In the genomic region with DNA sequence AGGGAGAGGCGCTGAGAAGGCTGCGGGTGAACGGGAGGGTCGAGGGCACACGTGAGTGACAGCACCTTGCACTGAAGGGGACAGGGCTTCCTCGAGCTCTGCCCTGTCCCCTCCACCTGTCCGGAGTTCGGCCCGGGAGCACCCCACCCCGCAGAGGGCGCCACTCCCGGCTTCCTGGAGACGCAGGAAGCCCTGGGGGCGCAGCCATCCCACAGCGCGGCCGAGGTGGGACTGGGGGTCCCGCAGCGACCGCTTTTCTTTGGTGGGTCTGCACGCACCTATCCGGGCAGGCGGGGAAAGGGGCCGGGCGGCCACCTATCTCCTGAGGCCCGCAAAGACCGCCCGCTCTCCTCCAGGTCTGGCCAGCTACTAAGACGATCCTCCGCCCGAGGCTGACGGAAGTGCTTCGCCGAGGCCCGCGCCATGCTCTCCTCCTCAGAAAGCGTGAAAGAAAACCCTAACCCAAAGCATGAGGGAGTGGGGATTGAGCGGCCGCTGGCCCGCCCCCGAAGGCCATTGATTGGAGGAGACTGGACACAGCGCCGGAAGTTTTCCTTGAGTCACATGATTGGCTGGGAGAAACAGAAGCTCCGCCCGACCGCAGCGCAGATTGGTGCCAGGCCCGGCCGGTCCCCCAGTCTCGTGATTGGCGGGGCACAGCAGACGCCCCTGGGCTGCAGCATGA, we compare ENCODE assay signal across 1 cellular context.
TF ChIP-seq lines count a peak whose summit lies in the region.

No MANE protein-coding gene starts in this region.

TF ChIP-seq in HepG2, 621 proteins besides CTCF, POLR2A, EP300 and RAD21 (continued from another document and continues in another):
- TF ChIP-seq, protein P1, sequence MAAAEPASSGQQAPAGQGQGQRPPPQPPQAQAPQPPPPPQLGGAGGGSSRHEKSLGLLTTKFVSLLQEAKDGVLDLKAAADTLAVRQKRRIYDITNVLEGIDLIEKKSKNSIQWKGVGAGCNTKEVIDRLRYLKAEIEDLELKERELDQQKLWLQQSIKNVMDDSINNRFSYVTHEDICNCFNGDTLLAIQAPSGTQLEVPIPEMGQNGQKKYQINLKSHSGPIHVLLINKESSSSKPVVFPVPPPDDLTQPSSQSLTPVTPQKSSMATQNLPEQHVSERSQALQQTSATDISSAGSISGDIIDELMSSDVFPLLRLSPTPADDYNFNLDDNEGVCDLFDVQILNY (CRISPR knock-in tag; conservative IDR thresholded peaks at IDR 0.05), result peak; percentile 70
- TF ChIP-seq, protein P2, sequence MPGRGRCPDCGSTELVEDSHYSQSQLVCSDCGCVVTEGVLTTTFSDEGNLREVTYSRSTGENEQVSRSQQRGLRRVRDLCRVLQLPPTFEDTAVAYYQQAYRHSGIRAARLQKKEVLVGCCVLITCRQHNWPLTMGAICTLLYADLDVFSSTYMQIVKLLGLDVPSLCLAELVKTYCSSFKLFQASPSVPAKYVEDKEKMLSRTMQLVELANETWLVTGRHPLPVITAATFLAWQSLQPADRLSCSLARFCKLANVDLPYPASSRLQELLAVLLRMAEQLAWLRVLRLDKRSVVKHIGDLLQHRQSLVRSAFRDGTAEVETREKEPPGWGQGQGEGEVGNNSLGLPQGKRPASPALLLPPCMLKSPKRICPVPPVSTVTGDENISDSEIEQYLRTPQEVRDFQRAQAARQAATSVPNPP (CRISPR knock-in tag; IDR thresholded peaks at IDR 0.05), result peak; percentile 91; the same call in 1 of the 2 replicates
- TF ChIP-seq ZIK1 (CRISPR knock-in tag; IDR thresholded peaks at IDR 0.05; ENCODE audit: borderline replicate concordance, low read depth) (peak; percentile 70), PLRG1 (conservative IDR thresholded peaks at IDR 0.05) (no peak), POLR2AphosphoS2 (IDR thresholded peaks at IDR 0.05; ENCODE audit: low read depth, low read length) (no peak; the same call in 1 of the 2 replicates), ATM (IDR thresholded peaks at IDR 0.05; ENCODE audit: borderline replicate concordance) (no peak), ATAD3A (CRISPR knock-in tag; IDR thresholded peaks at IDR 0.05) (0 out of 2 replicates have a peak, but pooled peaks have one; percentile 58), ZNF484 (CRISPR knock-in tag; IDR thresholded peaks at IDR 0.05; ENCODE audit: borderline replicate concordance, low read depth) (0 out of 2 replicates have a peak, but pooled peaks have one; percentile 24), ZNF136 (CRISPR knock-in tag; IDR thresholded peaks at IDR 0.05; ENCODE audit: low read depth) (no peak), PAF1 (CRISPR knock-in tag; IDR thresholded peaks at IDR 0.05) (peak; percentile 79; the same call in 1 of the 2 replicates), ZNF335 (CRISPR knock-in tag; IDR thresholded peaks at IDR 0.05) (peak; percentile 96), RCOR2 (CRISPR knock-in tag; IDR thresholded peaks at IDR 0.05) (peak; percentile 38; the same call in 1 of the 2 replicates), PAWR (CRISPR knock-in tag; IDR thresholded peaks at IDR 0.05; ENCODE audit: borderline replicate concordance) (0 out of 2 replicates have a peak, but pooled peaks have one; percentile 39), ZNF614 (CRISPR knock-in tag; IDR thresholded peaks at IDR 0.05; ENCODE audit: borderline replicate concordance) (0 out of 2 replicates have a peak, but pooled peaks have one; percentile 38), ASH2L (IDR thresholded peaks at IDR 0.05; ENCODE audit: insufficient read length, low read depth, low read length) (peak; percentile 67), ZNF709 (CRISPR knock-in tag; IDR thresholded peaks at IDR 0.05) (peak; percentile 72; the same call in 1 of the 2 replicates), PHF21A (CRISPR knock-in tag; IDR thresholded peaks at IDR 0.05) (0 out of 2 replicates have a peak, but pooled peaks have one; percentile 70), TSC22D2 (CRISPR knock-in tag; IDR thresholded peaks at IDR 0.05; ENCODE audit: borderline replicate concordance) (peak; percentile 90; the same call in 1 of the 2 replicates), ZBTB3 (CRISPR knock-in tag; IDR thresholded peaks at IDR 0.05; ENCODE audit: borderline replicate concordance, low read depth) (peak; percentile 69), KLF9 (CRISPR knock-in tag; IDR thresholded peaks at IDR 0.05; ENCODE audit: low read depth) (peak; percentile 82), ZNF558 (CRISPR knock-in tag; IDR thresholded peaks at IDR 0.05; ENCODE audit: borderline replicate concordance) (peak; percentile 41), ZNF556 (CRISPR knock-in tag; IDR thresholded peaks at IDR 0.05; ENCODE audit: borderline replicate concordance) (peak; percentile 96), JUND (CRISPR knock-in tag; IDR thresholded peaks at IDR 0.05) (peak; percentile 62; the same call in 1 of the 2 replicates), HNRNPH1 (optimal IDR thresholded peaks at IDR 0.05; ENCODE audit: low read depth, low read length) (peak; percentile 67), ARNTL (CRISPR knock-in tag; IDR thresholded peaks at IDR 0.05) (peak; percentile 70; the same call in 1 of the 2 replicates), TBP (CRISPR knock-in tag; IDR thresholded peaks at IDR 0.05) (no peak), JDP2 (CRISPR knock-in tag; IDR thresholded peaks at IDR 0.05; ENCODE audit: borderline replicate concordance) (peak; percentile 47; the same call in 1 of the 2 replicates), DMAP1 (CRISPR knock-in tag; IDR thresholded peaks at IDR 0.05) (peak; percentile 96)
- TF ChIP-seq, protein P3, sequence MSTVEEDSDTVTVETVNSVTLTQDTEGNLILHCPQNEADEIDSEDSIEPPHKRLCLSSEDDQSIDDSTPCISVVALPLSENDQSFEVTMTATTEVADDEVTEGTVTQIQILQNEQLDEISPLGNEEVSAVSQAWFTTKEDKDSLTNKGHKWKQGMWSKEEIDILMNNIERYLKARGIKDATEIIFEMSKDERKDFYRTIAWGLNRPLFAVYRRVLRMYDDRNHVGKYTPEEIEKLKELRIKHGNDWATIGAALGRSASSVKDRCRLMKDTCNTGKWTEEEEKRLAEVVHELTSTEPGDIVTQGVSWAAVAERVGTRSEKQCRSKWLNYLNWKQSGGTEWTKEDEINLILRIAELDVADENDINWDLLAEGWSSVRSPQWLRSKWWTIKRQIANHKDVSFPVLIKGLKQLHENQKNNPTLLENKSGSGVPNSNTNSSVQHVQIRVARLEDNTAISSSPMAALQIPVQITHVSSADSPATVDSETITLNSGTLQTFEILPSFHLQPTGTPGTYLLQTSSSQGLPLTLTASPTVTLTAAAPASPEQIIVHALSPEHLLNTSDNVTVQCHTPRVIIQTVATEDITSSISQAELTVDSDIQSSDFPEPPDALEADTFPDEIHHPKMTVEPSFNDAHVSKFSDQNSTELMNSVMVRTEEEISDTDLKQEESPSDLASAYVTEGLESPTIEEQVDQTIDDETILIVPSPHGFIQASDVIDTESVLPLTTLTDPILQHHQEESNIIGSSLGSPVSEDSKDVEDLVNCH (CRISPR knock-in tag; IDR thresholded peaks at IDR 0.05), result peak; percentile 89; the same call in 1 of the 2 replicates
- TF ChIP-seq, protein P4, sequence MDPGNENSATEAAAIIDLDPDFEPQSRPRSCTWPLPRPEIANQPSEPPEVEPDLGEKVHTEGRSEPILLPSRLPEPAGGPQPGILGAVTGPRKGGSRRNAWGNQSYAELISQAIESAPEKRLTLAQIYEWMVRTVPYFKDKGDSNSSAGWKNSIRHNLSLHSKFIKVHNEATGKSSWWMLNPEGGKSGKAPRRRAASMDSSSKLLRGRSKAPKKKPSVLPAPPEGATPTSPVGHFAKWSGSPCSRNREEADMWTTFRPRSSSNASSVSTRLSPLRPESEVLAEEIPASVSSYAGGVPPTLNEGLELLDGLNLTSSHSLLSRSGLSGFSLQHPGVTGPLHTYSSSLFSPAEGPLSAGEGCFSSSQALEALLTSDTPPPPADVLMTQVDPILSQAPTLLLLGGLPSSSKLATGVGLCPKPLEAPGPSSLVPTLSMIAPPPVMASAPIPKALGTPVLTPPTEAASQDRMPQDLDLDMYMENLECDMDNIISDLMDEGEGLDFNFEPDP (CRISPR knock-in tag; conservative IDR thresholded peaks at IDR 0.05), result peak; percentile 68; the same call in 1 of the 2 replicates
- TF ChIP-seq, protein P5, sequence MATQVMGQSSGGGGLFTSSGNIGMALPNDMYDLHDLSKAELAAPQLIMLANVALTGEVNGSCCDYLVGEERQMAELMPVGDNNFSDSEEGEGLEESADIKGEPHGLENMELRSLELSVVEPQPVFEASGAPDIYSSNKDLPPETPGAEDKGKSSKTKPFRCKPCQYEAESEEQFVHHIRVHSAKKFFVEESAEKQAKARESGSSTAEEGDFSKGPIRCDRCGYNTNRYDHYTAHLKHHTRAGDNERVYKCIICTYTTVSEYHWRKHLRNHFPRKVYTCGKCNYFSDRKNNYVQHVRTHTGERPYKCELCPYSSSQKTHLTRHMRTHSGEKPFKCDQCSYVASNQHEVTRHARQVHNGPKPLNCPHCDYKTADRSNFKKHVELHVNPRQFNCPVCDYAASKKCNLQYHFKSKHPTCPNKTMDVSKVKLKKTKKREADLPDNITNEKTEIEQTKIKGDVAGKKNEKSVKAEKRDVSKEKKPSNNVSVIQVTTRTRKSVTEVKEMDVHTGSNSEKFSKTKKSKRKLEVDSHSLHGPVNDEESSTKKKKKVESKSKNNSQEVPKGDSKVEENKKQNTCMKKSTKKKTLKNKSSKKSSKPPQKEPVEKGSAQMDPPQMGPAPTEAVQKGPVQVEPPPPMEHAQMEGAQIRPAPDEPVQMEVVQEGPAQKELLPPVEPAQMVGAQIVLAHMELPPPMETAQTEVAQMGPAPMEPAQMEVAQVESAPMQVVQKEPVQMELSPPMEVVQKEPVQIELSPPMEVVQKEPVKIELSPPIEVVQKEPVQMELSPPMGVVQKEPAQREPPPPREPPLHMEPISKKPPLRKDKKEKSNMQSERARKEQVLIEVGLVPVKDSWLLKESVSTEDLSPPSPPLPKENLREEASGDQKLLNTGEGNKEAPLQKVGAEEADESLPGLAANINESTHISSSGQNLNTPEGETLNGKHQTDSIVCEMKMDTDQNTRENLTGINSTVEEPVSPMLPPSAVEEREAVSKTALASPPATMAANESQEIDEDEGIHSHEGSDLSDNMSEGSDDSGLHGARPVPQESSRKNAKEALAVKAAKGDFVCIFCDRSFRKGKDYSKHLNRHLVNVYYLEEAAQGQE (IDR thresholded peaks at IDR 0.05; ENCODE audit: borderline replicate concordance in 1 of 2, low read depth in 1 of 2, low read length in 2 of 2), result peak in 1 of 2 experiments; percentile 71; a peak in 2 of 4 replicates
- TF ChIP-seq, protein P6, sequence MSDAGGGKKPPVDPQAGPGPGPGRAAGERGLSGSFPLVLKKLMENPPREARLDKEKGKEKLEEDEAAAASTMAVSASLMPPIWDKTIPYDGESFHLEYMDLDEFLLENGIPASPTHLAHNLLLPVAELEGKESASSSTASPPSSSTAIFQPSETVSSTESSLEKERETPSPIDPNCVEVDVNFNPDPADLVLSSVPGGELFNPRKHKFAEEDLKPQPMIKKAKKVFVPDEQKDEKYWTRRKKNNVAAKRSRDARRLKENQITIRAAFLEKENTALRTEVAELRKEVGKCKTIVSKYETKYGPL (CRISPR knock-in tag; IDR thresholded peaks at IDR 0.05), result peak; percentile 53; the same call in 1 of the 2 replicates
- TF ChIP-seq, protein P7, sequence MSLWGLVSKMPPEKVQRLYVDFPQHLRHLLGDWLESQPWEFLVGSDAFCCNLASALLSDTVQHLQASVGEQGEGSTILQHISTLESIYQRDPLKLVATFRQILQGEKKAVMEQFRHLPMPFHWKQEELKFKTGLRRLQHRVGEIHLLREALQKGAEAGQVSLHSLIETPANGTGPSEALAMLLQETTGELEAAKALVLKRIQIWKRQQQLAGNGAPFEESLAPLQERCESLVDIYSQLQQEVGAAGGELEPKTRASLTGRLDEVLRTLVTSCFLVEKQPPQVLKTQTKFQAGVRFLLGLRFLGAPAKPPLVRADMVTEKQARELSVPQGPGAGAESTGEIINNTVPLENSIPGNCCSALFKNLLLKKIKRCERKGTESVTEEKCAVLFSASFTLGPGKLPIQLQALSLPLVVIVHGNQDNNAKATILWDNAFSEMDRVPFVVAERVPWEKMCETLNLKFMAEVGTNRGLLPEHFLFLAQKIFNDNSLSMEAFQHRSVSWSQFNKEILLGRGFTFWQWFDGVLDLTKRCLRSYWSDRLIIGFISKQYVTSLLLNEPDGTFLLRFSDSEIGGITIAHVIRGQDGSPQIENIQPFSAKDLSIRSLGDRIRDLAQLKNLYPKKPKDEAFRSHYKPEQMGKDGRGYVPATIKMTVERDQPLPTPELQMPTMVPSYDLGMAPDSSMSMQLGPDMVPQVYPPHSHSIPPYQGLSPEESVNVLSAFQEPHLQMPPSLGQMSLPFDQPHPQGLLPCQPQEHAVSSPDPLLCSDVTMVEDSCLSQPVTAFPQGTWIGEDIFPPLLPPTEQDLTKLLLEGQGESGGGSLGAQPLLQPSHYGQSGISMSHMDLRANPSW (CRISPR knock-in tag; IDR thresholded peaks at IDR 0.05; ENCODE audit: borderline replicate concordance), result no peak
- TF ChIP-seq, protein P8, sequence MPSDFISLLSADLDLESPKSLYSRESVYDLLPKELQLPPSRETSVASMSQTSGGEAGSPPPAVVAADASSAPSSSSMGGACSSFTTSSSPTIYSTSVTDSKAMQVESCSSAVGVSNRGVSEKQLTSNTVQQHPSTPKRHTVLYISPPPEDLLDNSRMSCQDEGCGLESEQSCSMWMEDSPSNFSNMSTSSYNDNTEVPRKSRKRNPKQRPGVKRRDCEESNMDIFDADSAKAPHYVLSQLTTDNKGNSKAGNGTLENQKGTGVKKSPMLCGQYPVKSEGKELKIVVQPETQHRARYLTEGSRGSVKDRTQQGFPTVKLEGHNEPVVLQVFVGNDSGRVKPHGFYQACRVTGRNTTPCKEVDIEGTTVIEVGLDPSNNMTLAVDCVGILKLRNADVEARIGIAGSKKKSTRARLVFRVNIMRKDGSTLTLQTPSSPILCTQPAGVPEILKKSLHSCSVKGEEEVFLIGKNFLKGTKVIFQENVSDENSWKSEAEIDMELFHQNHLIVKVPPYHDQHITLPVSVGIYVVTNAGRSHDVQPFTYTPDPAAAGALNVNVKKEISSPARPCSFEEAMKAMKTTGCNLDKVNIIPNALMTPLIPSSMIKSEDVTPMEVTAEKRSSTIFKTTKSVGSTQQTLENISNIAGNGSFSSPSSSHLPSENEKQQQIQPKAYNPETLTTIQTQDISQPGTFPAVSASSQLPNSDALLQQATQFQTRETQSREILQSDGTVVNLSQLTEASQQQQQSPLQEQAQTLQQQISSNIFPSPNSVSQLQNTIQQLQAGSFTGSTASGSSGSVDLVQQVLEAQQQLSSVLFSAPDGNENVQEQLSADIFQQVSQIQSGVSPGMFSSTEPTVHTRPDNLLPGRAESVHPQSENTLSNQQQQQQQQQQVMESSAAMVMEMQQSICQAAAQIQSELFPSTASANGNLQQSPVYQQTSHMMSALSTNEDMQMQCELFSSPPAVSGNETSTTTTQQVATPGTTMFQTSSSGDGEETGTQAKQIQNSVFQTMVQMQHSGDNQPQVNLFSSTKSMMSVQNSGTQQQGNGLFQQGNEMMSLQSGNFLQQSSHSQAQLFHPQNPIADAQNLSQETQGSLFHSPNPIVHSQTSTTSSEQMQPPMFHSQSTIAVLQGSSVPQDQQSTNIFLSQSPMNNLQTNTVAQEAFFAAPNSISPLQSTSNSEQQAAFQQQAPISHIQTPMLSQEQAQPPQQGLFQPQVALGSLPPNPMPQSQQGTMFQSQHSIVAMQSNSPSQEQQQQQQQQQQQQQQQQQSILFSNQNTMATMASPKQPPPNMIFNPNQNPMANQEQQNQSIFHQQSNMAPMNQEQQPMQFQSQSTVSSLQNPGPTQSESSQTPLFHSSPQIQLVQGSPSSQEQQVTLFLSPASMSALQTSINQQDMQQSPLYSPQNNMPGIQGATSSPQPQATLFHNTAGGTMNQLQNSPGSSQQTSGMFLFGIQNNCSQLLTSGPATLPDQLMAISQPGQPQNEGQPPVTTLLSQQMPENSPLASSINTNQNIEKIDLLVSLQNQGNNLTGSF (CRISPR knock-in tag; IDR thresholded peaks at IDR 0.05), result peak; percentile 90
